ENCODE assay signal across 8 cellular contexts in the genomic region with DNA sequence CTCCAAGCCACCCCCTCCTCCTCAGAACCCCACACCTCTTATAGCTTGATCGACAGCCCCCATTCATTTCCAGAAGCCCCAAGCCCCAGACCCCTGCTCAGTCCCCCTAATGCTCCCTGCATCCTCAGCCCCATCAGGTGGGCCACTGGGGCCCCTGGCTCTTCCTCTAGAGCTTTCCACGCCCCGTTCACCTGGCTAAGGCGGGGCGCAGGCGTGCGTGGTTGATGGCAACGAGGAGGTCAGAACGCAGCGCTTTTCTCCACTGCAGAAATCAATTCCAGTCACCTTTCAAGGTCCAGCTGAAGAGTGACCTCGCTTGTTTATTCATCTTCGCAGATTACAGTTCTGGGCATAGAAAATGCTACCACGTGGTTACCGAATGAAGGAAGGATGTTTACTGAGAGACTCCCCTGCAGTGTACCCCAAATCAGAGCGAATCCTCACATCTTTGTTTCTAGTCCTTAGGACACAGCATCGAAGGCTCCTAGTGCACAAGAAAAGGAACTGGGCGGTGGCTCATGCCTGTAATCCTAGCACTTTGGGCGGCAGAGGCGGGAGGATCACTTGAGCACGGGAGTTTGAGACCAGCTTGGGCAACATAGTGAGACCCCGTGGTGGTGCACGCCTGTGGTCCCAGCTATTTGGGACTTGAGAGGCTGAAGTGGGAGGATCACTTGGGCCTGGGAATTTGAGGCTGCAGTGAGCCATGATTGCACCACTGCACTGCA. TPM values are rescaled to one million over a fixed set of nuclear protein-coding genes. Genes with fewer than 3 reads are reported as not detected.
A peak's percentile ranks its signal among the peaks of the same experiment; 100 is the strongest.
DNase-seq lines count a peak whose midpoint lies in the region; ATAC-seq and TF ChIP-seq lines count a peak whose summit lies in the region.

No MANE protein-coding gene starts in this region.

- H3K4me3 ChIP-seq in foreskin fibroblast (ENCODE audit: low read depth in 1 of 2, low read length in 2 of 2), result peak overlapping the region; percentile 42 to 47

- no peaks in the 10 kb centered on the region for H3K27me3 Mint-ChIP-seq in activated CD4-positive, alpha-beta T cell treated with anti-CD3 and anti-CD28 coated beads for 36 hours
- H3K27me3 Mint-ChIP-seq in T-cell, result no peaks in the 10 kb centered on the region
- no peaks in the 10 kb centered on the region for H3K27me3 Mint-ChIP-seq in stimulated activated naive CD8-positive, alpha-beta T cell treated with anti-CD3 and anti-CD28 coated beads, Interleukin-15, amount 100 ng/mL, for 72 hours

- no peak for TF ChIP-seq CTCF in foreskin fibroblast (IDR thresholded peaks at IDR 0.05; ENCODE audit: low read depth, low read length)

- ATAC-seq in activated CD4-positive, alpha-beta T cell treated with anti-CD3 and anti-CD28 coated beads for 36 hours, result no peak
- ATAC-seq in T-cell (replicated peaks in 1 of 4), result no peak
- ATAC-seq in stimulated activated naive CD8-positive, alpha-beta T cell treated with anti-CD3 and anti-CD28 coated beads, Interleukin-15, amount 100 ng/mL, for 72 hours, result no peak

- POLR2A ChIA-PET in activated CD4-positive, alpha-beta T cell treated with anti-CD3 and anti-CD28 coated beads for 36 hours (lab: Charles Lee), result interaction anchor here (0.6 kb wide), 1 partner anchor 11 kb away, joined by 4 read pairs; no protein-coding TSS in a partner anchor
- POLR2A ChIA-PET in T-cell (lab: Charles Lee), result interaction anchor here in 1 of 2 donors (1.4 kb wide), 1 partner anchor 10 kb away, joined by 4 read pairs; no protein-coding TSS in a partner anchor

- intact Hi-C loops in activated CD4-positive, alpha-beta T cell treated with anti-CD3 and anti-CD28 coated beads for 36 hours (cut with DNase I, micrococcal nuclease), result loop anchor here (2.0 kb wide), 2 partner anchors 20 to 78 kb away; no protein-coding TSS in a partner anchor

- H3K4me3 Mint-ChIP-seq in activated CD4-positive, alpha-beta T cell treated with anti-CD3 and anti-CD28 coated beads for 36 hours, result peak overlapping the region; percentile 91
- H3K4me3 Mint-ChIP-seq in T-cell, result peak overlapping the region; percentile 74 to 89 (median 85)
- H3K4me3 Mint-ChIP-seq in stimulated activated naive CD8-positive, alpha-beta T cell treated with anti-CD3 and anti-CD28 coated beads, Interleukin-15, amount 100 ng/mL, for 72 hours, result peak overlapping the region; percentile 62 to 91

- H3K36me3 Mint-ChIP-seq in activated CD4-positive, alpha-beta T cell treated with anti-CD3 and anti-CD28 coated beads for 36 hours (ENCODE audit: low read depth), result peaks cover 1% of the 10 kb centered on the region
- peaks cover 13% of the 10 kb centered on the region for H3K36me3 Mint-ChIP-seq in T-cell

- no peak for DNase-seq in activated CD4-positive, alpha-beta T cell treated with anti-CD3 and anti-CD28 coated beads for 36 hours
- DNase-seq in activated CD4-positive, alpha-beta T cell treated with anti-CD3 and anti-CD28 coated beads for 48 hours, result no peak
- DNase-seq in T-cell (no peak), foreskin fibroblast (peak in 1 of 2 donors; percentile 33), HT-29 (ENCODE audit: low spot score) (no peak), OCI-M1 (lab: John Stamatoyannopoulos, UW) (no peak), LoVo (ENCODE audit: low spot score) (no peak)
- DNase-seq in stimulated activated naive CD8-positive, alpha-beta T cell treated with anti-CD3 and anti-CD28 coated beads, Interleukin-15, amount 100 ng/mL, for 72 hours, result no peak

- H3K4me1 Mint-ChIP-seq in activated CD4-positive, alpha-beta T cell treated with anti-CD3 and anti-CD28 coated beads for 36 hours, result peaks cover 41% of the 10 kb centered on the region
- peaks cover 46 to 50% (median 48%) of the 10 kb centered on the region in 3 donors for H3K4me1 Mint-ChIP-seq in T-cell
- H3K4me1 Mint-ChIP-seq in stimulated activated naive CD8-positive, alpha-beta T cell treated with anti-CD3 and anti-CD28 coated beads, Interleukin-15, amount 100 ng/mL, for 72 hours, result peaks cover 67% of the 10 kb centered on the region

- CTCF ChIA-PET in activated CD4-positive, alpha-beta T cell treated with anti-CD3 and anti-CD28 coated beads for 36 hours (lab: Charles Lee), result interaction anchor here (0.6 to 1.5 kb wide), 3 partner anchors 14 to 108 kb away, joined by 3 read pairs; no protein-coding TSS in a partner anchor
- CTCF ChIA-PET in T-cell (lab: Charles Lee), result interaction anchor here in 1 of 2 donors (0.7 kb wide), 1 partner anchor 14 kb away, joined by 4 read pairs; no protein-coding TSS in a partner anchor

- H3K27ac Mint-ChIP-seq in activated CD4-positive, alpha-beta T cell treated with anti-CD3 and anti-CD28 coated beads for 36 hours, result peak overlapping the region; percentile 56
- H3K27ac Mint-ChIP-seq in T-cell, result peak overlapping the region; percentile 62 to 84
- H3K27ac Mint-ChIP-seq in stimulated activated naive CD8-positive, alpha-beta T cell treated with anti-CD3 and anti-CD28 coated beads, Interleukin-15, amount 100 ng/mL, for 72 hours, result peak overlapping the region; percentile 83 to 90

- H3K9me3 Mint-ChIP-seq in activated CD4-positive, alpha-beta T cell treated with anti-CD3 and anti-CD28 coated beads for 36 hours (ENCODE audit: low read depth), result no peaks in the 10 kb centered on the region
- no peaks in the 10 kb centered on the region for H3K9me3 Mint-ChIP-seq in T-cell
- H3K9me3 Mint-ChIP-seq in stimulated activated naive CD8-positive, alpha-beta T cell treated with anti-CD3 and anti-CD28 coated beads, Interleukin-15, amount 100 ng/mL, for 72 hours, result no peaks in the 10 kb centered on the region

RNA-seq across cellular contexts. Expression of a gene that starts 0.8 kb away (rescaled TPM):
- total RNA-seq in activated CD4-positive, alpha-beta T cell treated with anti-CD3 and anti-CD28 coated beads for 36 hours, result 10 to 100 TPM; 19.4 to 21.2 TPM
- total RNA-seq in T-cell, result 10 to 100 TPM; 40.9 to 48.3 (median 42.7) TPM
- total RNA-seq in HT-29 (2014; rRNA removed; shearing (Covaris generic)), result 2.5 and 3.3 TPM in 2 replicates

RNA-seq across cellular contexts. Expression of a gene that starts 8.7 kb away (rescaled TPM):
- 10 to 100 TPM; 21.6 to 33.2 TPM for total RNA-seq in activated CD4-positive, alpha-beta T cell treated with anti-CD3 and anti-CD28 coated beads for 36 hours
- 100 to 1,000 TPM in 1 of 5 donors, 10 to 100 TPM in 4; 78.3 to 106 (median 82.4) TPM for total RNA-seq in T-cell
- total RNA-seq in HT-29 (2014; rRNA removed; shearing (Covaris generic)), result 14.1 and 16.2 TPM in 2 replicates

RNA-seq across cellular contexts. Expression of a gene that starts 24.2 kb away (rescaled TPM):
- 10 to 100 TPM; 54.9 to 56.6 TPM for total RNA-seq in activated CD4-positive, alpha-beta T cell treated with anti-CD3 and anti-CD28 coated beads for 36 hours
- total RNA-seq in T-cell, result 100 to 1,000 TPM in 4 of 5 donors, 10 to 100 TPM in 1; 99.5 to 148 (median 133) TPM
- total RNA-seq in HT-29 (2014; rRNA removed; shearing (Covaris generic)), result 15.9 and 19.3 TPM in 2 replicates

RNA-seq across cellular contexts. Expression of a gene that starts 44.2 kb away (rescaled TPM):
- 10 to 100 TPM; 61.8 to 71.2 TPM for total RNA-seq in activated CD4-positive, alpha-beta T cell treated with anti-CD3 and anti-CD28 coated beads for 36 hours
- 100 to 1,000 TPM in 3 of 5 donors, 10 to 100 TPM in 2; 80.4 to 170 (median 156) TPM for total RNA-seq in T-cell
- total RNA-seq in HT-29 (2014; rRNA removed; shearing (Covaris generic)), result 38.8 and 42.0 TPM in 2 replicates

RNA-seq across cellular contexts. Expression of a gene that starts 49.4 kb away (rescaled TPM):
- total RNA-seq in activated CD4-positive, alpha-beta T cell treated with anti-CD3 and anti-CD28 coated beads for 36 hours, result 10 to 100 TPM; 63.9 to 70.8 TPM
- 100 to 1,000 TPM in 3 of 5 donors, 10 to 100 TPM in 2; 66.2 to 180 (median 164) TPM for total RNA-seq in T-cell
- 2.0 and 4.6 TPM in 2 replicates for total RNA-seq in HT-29 (2014; rRNA removed; shearing (Covaris generic))
